Comparison of ENCODE assay signal across 24 cellular contexts in the genomic region with DNA sequence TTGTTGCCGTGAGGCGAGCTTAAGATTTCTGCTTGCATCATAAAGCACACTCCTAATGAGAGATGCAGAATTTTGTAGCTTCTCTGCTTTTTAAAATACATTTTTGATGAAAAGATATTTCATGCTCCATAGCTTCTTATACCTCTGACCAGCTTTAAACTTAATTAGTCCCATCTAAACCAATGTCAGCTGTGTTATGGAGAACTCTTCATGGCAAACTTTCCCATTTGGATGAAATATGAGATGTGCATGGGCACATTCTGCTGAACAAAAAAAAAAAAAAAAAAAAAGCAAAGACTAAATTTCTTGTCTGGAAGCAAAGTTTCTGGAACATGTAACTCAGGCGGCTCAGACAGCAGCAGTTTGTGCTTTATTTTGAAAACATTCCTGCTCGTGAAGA.
"Had no signal": no experiment of that assay in that cellular context is flagged by ENCODE, and none has a peak within 500 bp of the region (broad histone marks: within the 10 kb centered on the region; RNA-seq: fewer than 3 reads in every experiment).

No MANE protein-coding gene starts in this region.

- ATAC-seq: activated CD4-positive, alpha-beta T cell treated with anti-CD3 and anti-CD28 coated beads for 36 hours; activated CD8-positive, alpha-beta T cell treated with anti-CD3 and anti-CD28 coated beads, Interleukin-2, amount 10 ng/mL, durations not matched to agents 7 days and 5 days; activated naive CD4-positive, alpha-beta T cell treated with anti-CD3 and anti-CD28 coated beads, Interleukin-2, amount 50 U/mL, for 72 hours; activated T-cell treated with anti-CD3 and anti-CD28 coated beads, Interleukin-2, amount 50 U/mL, for 72 hours; foreskin keratinocyte; heart left ventricle; left lobe of liver; lower lobe of right lung; natural killer cell treated with Interleukin-12 subunit alpha and Interleukin-12 subunit beta and Interleukin-15 and Interleukin-18, amount 100 ng/mL, for 72 hours had no signal

- H3K4me1 ChIP-seq: foreskin keratinocyte, heart left ventricle, lower lobe of right lung, right atrium auricular region, spleen, tibial nerve had no signal

- H3K36me3 Mint-ChIP-seq: activated naive CD4-positive, alpha-beta T cell treated with anti-CD3 and anti-CD28 coated beads, Interleukin-2, amount 50 U/mL, for 72 hours had no signal

- H3K27me3 Mint-ChIP-seq: central memory CD8-positive, alpha-beta T cell; natural killer cell treated with Interleukin-12 subunit alpha and Interleukin-12 subunit beta and Interleukin-15 and Interleukin-18, amount 100 ng/mL, for 72 hours had no signal

- H3K4me3 Mint-ChIP-seq: activated CD4-positive, alpha-beta T cell treated with anti-CD3 and anti-CD28 coated beads for 36 hours; activated CD8-positive, alpha-beta T cell treated with anti-CD3 and anti-CD28 coated beads, Interleukin-2, amount 10 ng/mL, durations not matched to agents 7 days and 5 days; activated T-cell treated with anti-CD3 and anti-CD28 coated beads, Interleukin-2, amount 50 U/mL, for 72 hours; central memory CD8-positive, alpha-beta T cell; natural killer cell treated with Interleukin-12 subunit alpha and Interleukin-12 subunit beta and Interleukin-15 and Interleukin-18, amount 100 ng/mL, for 72 hours; T-helper 2 cell treated with Interferon-gamma antibody and Interleukin-4, amounts not matched to agents 5 μg/mL and 100 μg/mL, for 36 hours had no signal

- H3K4me3 ChIP-seq: heart left ventricle, lower lobe of right lung, right atrium auricular region, spleen, tibial nerve had no signal

- H3K36me3 ChIP-seq: heart left ventricle, lower lobe of right lung, right atrium auricular region, spleen, tibial nerve had no signal

- H3K27ac Mint-ChIP-seq: activated CD4-positive, alpha-beta T cell treated with anti-CD3 and anti-CD28 coated beads for 36 hours; activated CD8-positive, alpha-beta T cell treated with anti-CD3 and anti-CD28 coated beads, Interleukin-2, amount 10 ng/mL, durations not matched to agents 7 days and 5 days; activated naive CD4-positive, alpha-beta T cell treated with anti-CD3 and anti-CD28 coated beads, Interleukin-2, amount 50 U/mL, for 72 hours; activated T-cell treated with anti-CD3 and anti-CD28 coated beads, Interleukin-2, amount 50 U/mL, for 72 hours; natural killer cell treated with Interleukin-12 subunit alpha and Interleukin-12 subunit beta and Interleukin-15 and Interleukin-18, amount 100 ng/mL, for 72 hours; progenitor cell of endocrine pancreas; T-helper 2 cell treated with Interferon-gamma antibody and Interleukin-4, amounts not matched to agents 5 μg/mL and 100 μg/mL, for 36 hours had no signal

- DNase-seq: activated CD4-positive, alpha-beta T cell treated with anti-CD3 and anti-CD28 coated beads for 36 hours; activated CD4-positive, CD25-positive, alpha-beta regulatory T cell; activated CD8-positive, alpha-beta T cell treated with anti-CD3 and anti-CD28 coated beads, Interleukin-2, amount 10 ng/mL, durations not matched to agents 7 days and 5 days; activated naive CD4-positive, alpha-beta T cell; activated T-cell treated with anti-CD3 and anti-CD28 coated beads for 4 hours; activated T-cell treated with anti-CD3 and anti-CD28 coated beads, Interleukin-2, amount 50 U/mL, for 72 hours; anterior cingulate cortex; dermis blood vessel endothelial cell; effector CD4-positive, alpha-beta T cell; erythroblast; foreskin keratinocyte; heart left ventricle; lower lobe of right lung; spleen; stimulated activated naive CD4-positive, alpha-beta T cell; T-helper 1 cell had no signal

- H3K4me1 Mint-ChIP-seq: activated CD4-positive, alpha-beta T cell treated with anti-CD3 and anti-CD28 coated beads for 36 hours; central memory CD8-positive, alpha-beta T cell had no signal

- H3K27ac ChIP-seq: foreskin keratinocyte, heart left ventricle, lower lobe of right lung, right atrium auricular region, spleen, tibial nerve had no signal

- H3K9me3 Mint-ChIP-seq: T-helper 2 cell treated with Interferon-gamma antibody and Interleukin-4, amounts not matched to agents 5 μg/mL and 100 μg/mL, for 36 hours had no signal

- H3K27me3 ChIP-seq: heart left ventricle, right atrium auricular region, spleen, tibial nerve had no signal
